Comparison of ENCODE assay signal across 21 cellular contexts in the genomic region with DNA sequence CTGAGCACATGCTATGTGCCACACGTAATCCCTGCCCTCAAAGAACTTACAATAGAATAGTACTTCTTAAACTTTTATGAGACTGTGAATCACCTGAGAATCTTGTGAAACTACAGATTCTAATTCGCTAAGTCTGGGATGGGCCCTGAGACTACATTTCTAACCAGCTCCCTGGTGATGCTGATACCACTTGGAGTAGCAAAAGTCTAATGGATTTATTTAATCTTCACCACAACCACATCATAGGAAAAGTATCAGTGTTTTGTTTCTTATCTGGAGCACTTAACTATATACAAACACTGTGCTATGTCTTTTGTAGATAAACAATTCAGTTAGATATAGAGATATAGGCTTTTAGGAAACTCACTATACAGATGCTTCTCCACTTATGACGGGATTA. TPM values are rescaled to one million over a fixed set of nuclear protein-coding genes. Genes with fewer than 3 reads are reported as not detected.
DNase-seq lines count a peak whose midpoint lies in the region; ATAC-seq, FAIRE-seq and TF ChIP-seq lines count a peak whose summit lies in the region.
"Had no signal": no experiment of that assay in that cellular context is flagged by ENCODE, and none has a peak within 500 bp of the region (broad histone marks: within the 10 kb centered on the region; RNA-seq: fewer than 3 reads in every experiment).

No MANE protein-coding gene starts in this region.

- H3K27me3 ChIP-seq in RWPE2 (ENCODE audit: insufficient read depth, poor library complexity, severe bottlenecking) (no peaks in the 10 kb centered on the region), astrocyte (ENCODE audit: insufficient read depth, low read length) (no peaks in the 10 kb centered on the region)

- no peak for DNase-seq in RWPE2 (ENCODE audit: low spot score)
- no peak for DNase-seq in astrocyte (ENCODE audit: low read depth)
- DNase-seq in fibroblast of villous mesenchyme (ENCODE audit: low read depth): peak; percentile 40
- no peak for DNase-seq in activated CD4-positive, alpha-beta T cell treated with anti-CD3 and anti-CD28 coated beads, Interleukin-2, amount 50 U/mL, for 48 hours
- DNase-seq in activated effector memory CD4-positive, alpha-beta T cell treated with anti-CD3 and anti-CD28 coated beads, Interleukin-2, amount 50 U/mL, for 16 hours: no peak
- DNase-seq: 8988T; C1 segment of cervical spinal cord; Calu3; CD4-positive, alpha-beta memory T cell; COR-L47; DMS53; DMS79 treated with DMSO at 0.1 percent for 48 hours; GF-D8; GM23248; H7; HCEC 1CT had no signal

- no peaks in the 10 kb centered on the region for H3K4me1 Mint-ChIP-seq in astrocyte (ENCODE audit: low read depth, unreplicated experiment)

- H3K4me1 ChIP-seq in HEK293 (ENCODE audit: control insufficient read depth, insufficient read depth, low read length) (peaks cover 17% of the 10 kb centered on the region; the same call in 1 of the 2 replicates), RWPE2 (ENCODE audit: insufficient read depth, poor library complexity, severe bottlenecking) (no peaks in the 10 kb centered on the region), astrocyte (ENCODE audit: insufficient read depth, low read length) (no peaks in the 10 kb centered on the region)

- ATAC-seq in RWPE2 (ENCODE audit: low read depth): peak; percentile 63
- no peak for ATAC-seq in GM19467 (IDR thresholded peaks at IDR 0.05; ENCODE audit: unreplicated experiment)

- no peak overlapping the region for H3K4me3 Mint-ChIP-seq in astrocyte (ENCODE audit: unreplicated experiment)
- H3K4me3 Mint-ChIP-seq: CD4-positive, alpha-beta memory T cell had no signal

- H3K27me3 Mint-ChIP-seq in astrocyte (ENCODE audit: low read depth, unreplicated experiment): no peaks in the 10 kb centered on the region
- H3K27me3 Mint-ChIP-seq: CD4-positive, alpha-beta memory T cell had no signal

- no peak overlapping the region for H3K27ac Mint-ChIP-seq in astrocyte (ENCODE audit: unreplicated experiment)
- H3K27ac Mint-ChIP-seq: CD4-positive, alpha-beta memory T cell had no signal

- H4K20me1 ChIP-seq in astrocyte (ENCODE audit: insufficient read depth, low read length): no peaks in the 10 kb centered on the region

- H2AFZ ChIP-seq in astrocyte (ENCODE audit: low read depth, low read length): no peak overlapping the region
- H2AFZ ChIP-seq: GM23248 had no signal

- no peak overlapping the region for H3K4me3 ChIP-seq in HEK293 (ENCODE audit: low read depth, low read length)
- no peak overlapping the region for H3K4me3 ChIP-seq in RWPE2 (ENCODE audit: severe bottlenecking)
- H3K4me3 ChIP-seq in astrocyte (ENCODE audit: insufficient read depth, low read depth, low read length): no peak overlapping the region
- H3K4me3 ChIP-seq in fibroblast of villous mesenchyme (ENCODE audit: low read depth, low read length): no peak overlapping the region
- H3K4me3 ChIP-seq: GM23248 had no signal

- POLR2A ChIA-PET in HEK293 (lab: Yijun Ruan, JAX): no interaction called here

- no peaks in the 10 kb centered on the region for H3K9me3 Mint-ChIP-seq in astrocyte (ENCODE audit: unreplicated experiment)
- H3K9me3 Mint-ChIP-seq: CD4-positive, alpha-beta memory T cell had no signal

- H3K36me3 ChIP-seq in HEK293 (ENCODE audit: control insufficient read depth in 2 of 2, insufficient read depth in 1 of 2, low read length in 2 of 2) (no peaks in the 10 kb centered on the region), RWPE2 (ENCODE audit: low read depth) (no peaks in the 10 kb centered on the region), astrocyte (ENCODE audit: insufficient read depth, low read length) (no peaks in the 10 kb centered on the region)

- H3K79me2 ChIP-seq in astrocyte (ENCODE audit: insufficient read depth, low read length): no peaks in the 10 kb centered on the region

- no peak overlapping the region for H3K9ac ChIP-seq in astrocyte (ENCODE audit: low read length)
- H3K9ac ChIP-seq: GM23248 had no signal

- TF ChIP-seq CTCF in HEK293 (tag by site-specific recombination; IDR thresholded peaks at IDR 0.05): no peak
- TF ChIP-seq CTCF in RWPE2 (IDR thresholded peaks at IDR 0.05; ENCODE audit: poor library complexity, severe bottlenecking): no peak
- no peak for TF ChIP-seq CTCF in astrocyte (IDR thresholded peaks at IDR 0.05; ENCODE audit: insufficient read depth, low read depth, low read length)
- TF ChIP-seq CTCF in fibroblast of villous mesenchyme (IDR thresholded peaks at IDR 0.05; ENCODE audit: insufficient read depth, low read depth, low read length): no peak

- H3K4me2 ChIP-seq in astrocyte (ENCODE audit: low read length): no peak overlapping the region

- no peaks in the 10 kb centered on the region for H3K9me3 ChIP-seq in HEK293 (ENCODE audit: control insufficient read depth, insufficient read depth, low read depth, low read length)
- H3K9me3 ChIP-seq in RWPE2 (ENCODE audit: severe bottlenecking): no peaks in the 10 kb centered on the region
- no peaks in the 10 kb centered on the region for H3K9me3 ChIP-seq in astrocyte (ENCODE audit: insufficient read depth, low read depth, low read length)

- no peaks in the 10 kb centered on the region for H3K36me3 Mint-ChIP-seq in astrocyte (ENCODE audit: low read depth, unreplicated experiment)

- FAIRE-seq in astrocyte (lab: Jason Lieb, UNC): peak; percentile 34
- FAIRE-seq: GM12891, GM18507, H1 had no signal

- CTCF ChIA-PET in HEK293 (lab: Yijun Ruan, JAX): interaction anchor here (0.6 to 1.8 kb wide), 3 partner anchors 49 to 412 kb away, joined by 3 to 5 read pairs (median 3); no protein-coding TSS in a partner anchor

- H3K27ac ChIP-seq in HEK293 (ENCODE audit: extremely low read depth, low read depth, low read length): no peak overlapping the region
- H3K27ac ChIP-seq in RWPE2 (ENCODE audit: poor library complexity, severe bottlenecking): no peak overlapping the region
- H3K27ac ChIP-seq in astrocyte (ENCODE audit: low read depth, low read length): no peak overlapping the region
- H3K27ac ChIP-seq: GM23248 had no signal

TF ChIP-seq in HEK293, 187 proteins besides CTCF, POLR2A, EP300 and RAD21 (continues in another document):
- TF ChIP-seq ZXDB (tag by site-specific recombination; IDR thresholded peaks at IDR 0.05): 0 out of 2 replicates have a peak, but pooled peaks have one; percentile 42
- TF ChIP-seq, protein P1, sequence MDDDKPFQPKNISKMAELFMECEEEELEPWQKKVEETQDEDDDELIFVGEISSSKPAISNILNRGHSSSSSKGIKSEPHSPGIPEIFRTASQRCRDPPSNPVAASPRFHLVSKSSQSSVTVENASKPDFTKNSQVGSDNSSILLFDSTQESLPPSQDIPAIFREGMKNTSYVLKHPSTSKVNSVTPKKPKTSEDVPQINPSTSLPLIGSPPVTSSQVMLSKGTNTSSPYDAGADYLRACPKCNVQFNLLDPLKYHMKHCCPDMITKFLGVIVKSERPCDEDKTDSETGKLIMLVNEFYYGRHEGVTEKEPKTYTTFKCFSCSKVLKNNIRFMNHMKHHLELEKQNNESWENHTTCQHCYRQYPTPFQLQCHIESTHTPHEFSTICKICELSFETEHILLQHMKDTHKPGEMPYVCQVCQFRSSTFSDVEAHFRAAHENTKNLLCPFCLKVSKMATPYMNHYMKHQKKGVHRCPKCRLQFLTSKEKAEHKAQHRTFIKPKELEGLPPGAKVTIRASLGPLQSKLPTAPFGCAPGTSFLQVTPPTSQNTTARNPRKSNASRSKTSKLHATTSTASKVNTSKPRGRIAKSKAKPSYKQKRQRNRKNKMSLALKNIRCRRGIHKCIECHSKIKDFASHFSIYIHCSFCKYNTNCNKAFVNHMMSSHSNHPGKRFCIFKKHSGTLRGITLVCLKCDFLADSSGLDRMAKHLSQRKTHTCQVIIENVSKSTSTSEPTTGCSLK (tag by site-specific recombination; IDR thresholded peaks at IDR 0.05): no peak
- TF ChIP-seq ZNF843 (tag by site-specific recombination; IDR thresholded peaks at IDR 0.05): 0 out of 2 replicates have a peak, but pooled peaks have one; percentile 29
- no peak for TF ChIP-seq ZNF274 (IDR thresholded peaks at IDR 0.05; ENCODE audit: low read length)
- TF ChIP-seq ZNF274 (tag by site-specific recombination; IDR thresholded peaks at IDR 0.05; ENCODE audit: borderline replicate concordance): no peak
- TF ChIP-seq, protein P2, sequence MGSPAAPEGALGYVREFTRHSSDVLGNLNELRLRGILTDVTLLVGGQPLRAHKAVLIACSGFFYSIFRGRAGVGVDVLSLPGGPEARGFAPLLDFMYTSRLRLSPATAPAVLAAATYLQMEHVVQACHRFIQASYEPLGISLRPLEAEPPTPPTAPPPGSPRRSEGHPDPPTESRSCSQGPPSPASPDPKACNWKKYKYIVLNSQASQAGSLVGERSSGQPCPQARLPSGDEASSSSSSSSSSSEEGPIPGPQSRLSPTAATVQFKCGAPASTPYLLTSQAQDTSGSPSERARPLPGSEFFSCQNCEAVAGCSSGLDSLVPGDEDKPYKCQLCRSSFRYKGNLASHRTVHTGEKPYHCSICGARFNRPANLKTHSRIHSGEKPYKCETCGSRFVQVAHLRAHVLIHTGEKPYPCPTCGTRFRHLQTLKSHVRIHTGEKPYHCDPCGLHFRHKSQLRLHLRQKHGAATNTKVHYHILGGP (tag by site-specific recombination; IDR thresholded peaks at IDR 0.05): 0 out of 2 replicates have a peak, but pooled peaks have one; percentile 19
- TF ChIP-seq, protein P3, sequence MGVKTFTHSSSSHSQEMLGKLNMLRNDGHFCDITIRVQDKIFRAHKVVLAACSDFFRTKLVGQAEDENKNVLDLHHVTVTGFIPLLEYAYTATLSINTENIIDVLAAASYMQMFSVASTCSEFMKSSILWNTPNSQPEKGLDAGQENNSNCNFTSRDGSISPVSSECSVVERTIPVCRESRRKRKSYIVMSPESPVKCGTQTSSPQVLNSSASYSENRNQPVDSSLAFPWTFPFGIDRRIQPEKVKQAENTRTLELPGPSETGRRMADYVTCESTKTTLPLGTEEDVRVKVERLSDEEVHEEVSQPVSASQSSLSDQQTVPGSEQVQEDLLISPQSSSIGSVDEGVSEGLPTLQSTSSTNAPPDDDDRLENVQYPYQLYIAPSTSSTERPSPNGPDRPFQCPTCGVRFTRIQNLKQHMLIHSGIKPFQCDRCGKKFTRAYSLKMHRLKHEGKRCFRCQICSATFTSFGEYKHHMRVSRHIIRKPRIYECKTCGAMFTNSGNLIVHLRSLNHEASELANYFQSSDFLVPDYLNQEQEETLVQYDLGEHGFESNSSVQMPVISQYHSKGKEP (tag by site-specific recombination; IDR thresholded peaks at IDR 0.05): no peak
- TF ChIP-seq OSR2 (tag by site-specific recombination; IDR thresholded peaks at IDR 0.05): peak; percentile 49; the same call in 1 of the 2 replicates

RNA-seq across cellular contexts. Expression of gene TCF12, which starts 23.8 kb away (rescaled TPM):
- 106 and 112 TPM in 2 replicates for total RNA-seq in astrocyte
- 99.5 and 110 TPM in 2 replicates for total RNA-seq in fibroblast of villous mesenchyme
